ENCODE assay signal across 6 cellular contexts in the genomic region with DNA sequence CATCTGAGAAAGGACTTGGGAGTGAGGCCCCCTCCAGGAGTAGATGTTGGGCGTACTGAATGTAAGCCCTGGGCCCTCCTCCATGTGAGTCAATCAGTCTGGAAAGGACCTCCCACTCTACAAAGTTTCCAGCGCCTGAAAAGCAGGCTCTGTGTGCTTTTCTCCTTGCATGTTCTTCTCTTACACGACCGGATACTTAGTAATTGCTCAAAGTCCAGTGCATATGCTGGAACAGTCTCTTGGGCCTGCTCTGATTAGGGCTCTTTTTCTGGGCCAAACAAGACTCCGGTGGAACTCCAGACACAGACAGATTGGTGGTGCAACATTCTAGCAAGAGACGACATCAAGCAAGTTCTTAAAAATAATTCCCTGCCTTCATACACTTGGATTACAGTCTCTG.
"Had no signal": no experiment of that assay in that cellular context is flagged by ENCODE, and none has a peak within 500 bp of the region (broad histone marks: within the 10 kb centered on the region; RNA-seq: fewer than 3 reads in every experiment).

No MANE protein-coding gene starts in this region.

- FAIRE-seq: HTR-8/SVneo had no signal

- DNase-seq: IMR-90, KBM-7, KG1 had no signal

- H3K27ac ChIP-seq: HL-60, KMS-11 had no signal

- H3K4me2 ChIP-seq: KMS-11 had no signal

- H3K9ac ChIP-seq: KMS-11 had no signal
